In the genomic region with DNA sequence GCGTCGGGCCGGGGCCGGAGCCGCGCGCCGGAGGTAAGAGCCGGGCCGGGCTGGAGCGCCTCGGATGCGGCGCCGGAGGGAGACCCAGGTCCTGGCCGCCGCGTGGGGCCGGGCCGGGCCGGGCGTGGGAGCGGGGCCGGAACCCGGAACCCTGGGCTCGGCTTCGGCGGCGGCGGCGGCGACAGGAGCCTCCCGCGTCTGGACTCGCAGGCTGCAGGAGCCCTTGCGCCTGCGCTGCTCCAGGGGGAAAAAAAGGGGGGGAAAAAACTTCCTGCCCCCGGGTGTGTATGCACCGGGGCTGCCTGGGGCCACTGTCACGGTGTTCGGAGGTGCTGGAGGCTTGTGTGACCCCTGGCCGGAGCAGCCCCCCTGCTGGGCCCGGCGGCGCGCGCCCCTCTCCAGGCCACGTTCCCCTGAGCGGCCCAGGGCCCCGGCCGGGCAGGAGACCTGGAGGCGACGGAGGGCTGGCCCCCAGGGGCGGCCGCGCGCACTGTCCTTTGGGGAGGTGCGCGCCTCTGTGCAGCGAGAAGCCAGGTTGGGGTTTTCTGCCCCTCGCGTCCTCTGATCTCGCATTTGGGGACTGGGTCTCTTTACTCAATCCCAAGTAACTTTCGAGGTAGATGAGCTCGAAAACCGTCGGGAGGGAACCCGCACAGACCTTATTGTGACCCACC, we compare ENCODE assay signal across 7 cellular contexts. TPM values are rescaled to one million over a fixed set of nuclear protein-coding genes. Genes with fewer than 3 reads are reported as not detected.
DNase-seq lines count a peak whose midpoint lies in the region; ATAC-seq and FAIRE-seq lines count a peak whose summit lies in the region.

No MANE protein-coding gene starts in this region.

- H3K4me3 Mint-ChIP-seq in activated naive CD8-positive, alpha-beta T cell treated with anti-CD3 and anti-CD28 coated beads for 36 hours, result peak overlapping the region; percentile 78

- no peaks in the 10 kb centered on the region for H3K36me3 Mint-ChIP-seq in activated naive CD8-positive, alpha-beta T cell treated with anti-CD3 and anti-CD28 coated beads for 36 hours

- peaks cover 19% of the 10 kb centered on the region for H3K27me3 ChIP-seq in iPS DF 6.9 (ENCODE audit: control insufficient read depth, insufficient read depth, low read length)
- peaks cover 10 to 14% of the 10 kb centered on the region in 2 donors for H3K27me3 ChIP-seq in small intestine (ENCODE audit: control insufficient read depth in 2 of 2, insufficient read depth in 2 of 2, low read length in 2 of 2)

- peak overlapping the region; percentile 30; the same call in 1 of the 2 replicates for H3K4me3 ChIP-seq in iPS DF 6.9 (ENCODE audit: low read length)
- H3K4me3 ChIP-seq in small intestine (ENCODE audit: low read depth in 1 of 2, low read length in 2 of 2), result peak overlapping the region; percentile 29 to 63

- H3K9me3 Mint-ChIP-seq in activated naive CD8-positive, alpha-beta T cell treated with anti-CD3 and anti-CD28 coated beads for 36 hours, result no peaks in the 10 kb centered on the region

- no peaks in the 10 kb centered on the region for H3K9me3 ChIP-seq in ES-I3 (ENCODE audit: control insufficient read depth, insufficient read depth, low read length)
- H3K9me3 ChIP-seq in iPS DF 6.9 (ENCODE audit: control insufficient read depth, insufficient read depth, low read length), result no peaks in the 10 kb centered on the region
- H3K9me3 ChIP-seq in small intestine (ENCODE audit: control insufficient read depth, low read depth), result no peaks in the 10 kb centered on the region

- peaks cover 26% of the 10 kb centered on the region for H3K4me1 Mint-ChIP-seq in activated naive CD8-positive, alpha-beta T cell treated with anti-CD3 and anti-CD28 coated beads for 36 hours

- H3K27ac ChIP-seq in iPS DF 6.9 (ENCODE audit: low read length), result no peak overlapping the region
- peak overlapping the region in 1 of 2 donors; percentile 69 for H3K27ac ChIP-seq in small intestine (ENCODE audit: low read depth in 1 of 2, low read length in 1 of 2)

- peaks cover 73% of the 10 kb centered on the region for H3K27me3 Mint-ChIP-seq in activated naive CD8-positive, alpha-beta T cell treated with anti-CD3 and anti-CD28 coated beads for 36 hours

- H3K4me1 ChIP-seq in ES-I3 (ENCODE audit: insufficient read depth, low read length) (peaks cover 4% of the 10 kb centered on the region), iPS DF 6.9 (ENCODE audit: control insufficient read depth, insufficient read depth, low read length) (0 out of 2 replicates have a peak, but pooled peaks cover under 1% of the 10 kb centered on the region), small intestine (ENCODE audit: control insufficient read depth in 2 of 2, insufficient read depth in 1 of 2, low read depth in 1 of 2, low read length in 1 of 2) (peaks cover 0 to under 1% of the 10 kb centered on the region in 2 donors)

- H3K36me3 ChIP-seq in ES-I3 (ENCODE audit: insufficient read depth, low read length) (no peaks in the 10 kb centered on the region), iPS DF 6.9 (ENCODE audit: control insufficient read depth, insufficient read depth, low read length) (no peaks in the 10 kb centered on the region), small intestine (ENCODE audit: control insufficient read depth in 2 of 2, insufficient read depth in 2 of 2, low read length in 2 of 2) (no peaks in the 10 kb centered on the region)

- no peak overlapping the region for H3K27ac Mint-ChIP-seq in activated naive CD8-positive, alpha-beta T cell treated with anti-CD3 and anti-CD28 coated beads for 36 hours

- FAIRE-seq in small intestine (lab: Jason Lieb, UNC), result no peak

- peak overlapping the region; percentile 77 for H3K9ac ChIP-seq in ES-I3 (ENCODE audit: low read depth, low read length)

- peak; percentile 23 for DNase-seq in activated naive CD8-positive, alpha-beta T cell treated with anti-CD3 and anti-CD28 coated beads for 36 hours
- no peak for DNase-seq in iPS DF 6.9 (ENCODE audit: low read depth, low spot score)
- DNase-seq in small intestine, result no peak
- no peak for DNase-seq in HPDE6-E6E7 (ENCODE audit: extremely low spot score)

- no CpG with 5 or more reads among the region's 68 CpGs for WGBS in iPS DF 6.9 (ENCODE audit: insufficient coverage, insufficient read length)
- WGBS in small intestine, 3 donors, result 1 to 4% (median 2%) methylated on average over 45 to 68 of the region's 68 CpGs

- ATAC-seq in GM21360 (IDR thresholded peaks at IDR 0.05; ENCODE audit: unreplicated experiment), result peak; percentile 18
- peak; percentile 0 for ATAC-seq in HG03565 (IDR thresholded peaks at IDR 0.05; ENCODE audit: unreplicated experiment)

RNA-seq across cellular contexts. Expression of a gene that starts 0.9 kb away (rescaled TPM):
- 1 to 10 TPM; 1.2 to 1.5 TPM for total RNA-seq in activated naive CD8-positive, alpha-beta T cell treated with anti-CD3 and anti-CD28 coated beads for 36 hours
- polyA plus RNA-seq in small intestine, result 1 to 10 TPM in 1 of 3 donors, under 1 TPM in 2; 0.22 to 2.7 (median 0.27) TPM
